In the genomic region with DNA sequence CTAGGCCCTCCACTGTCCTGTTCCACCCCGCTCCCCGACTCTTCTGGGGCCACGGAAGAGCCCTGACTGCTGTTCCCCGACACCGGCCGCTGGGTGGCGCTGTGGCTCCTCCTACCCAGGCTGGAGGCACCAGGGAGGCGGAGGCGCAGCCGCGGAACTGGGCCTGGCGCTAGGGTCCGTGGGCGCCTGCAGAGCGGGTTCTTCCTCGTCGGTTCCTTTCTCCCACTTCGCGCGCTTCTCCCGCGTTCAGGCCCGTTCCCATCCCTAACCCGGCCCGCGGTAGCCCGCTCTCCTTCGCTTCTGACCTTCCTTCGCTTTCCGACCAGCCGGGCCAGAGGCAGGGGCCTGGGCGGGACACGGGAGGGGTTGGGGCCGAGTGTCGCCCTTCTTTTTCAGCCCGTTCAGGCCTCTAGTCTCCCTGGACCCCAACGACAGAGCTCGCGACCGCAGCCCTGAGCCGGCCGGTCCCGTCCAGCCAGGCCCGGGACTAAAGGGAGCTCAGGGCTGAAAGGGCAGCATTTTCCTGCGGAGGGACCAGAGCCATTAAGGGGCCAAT, we compare ENCODE assay signal across 8 cellular contexts. TPM values are rescaled to one million over a fixed set of nuclear protein-coding genes. Genes with fewer than 3 reads are reported as not detected.
DNase-seq lines count a peak whose midpoint lies in the region; ATAC-seq and TF ChIP-seq lines count a peak whose summit lies in the region.

No MANE protein-coding gene starts in this region.

- H3K27me3 Mint-ChIP-seq in activated naive CD8-positive, alpha-beta T cell treated with anti-CD3 and anti-CD28 coated beads, Interleukin-2, amount 50 U/mL, for 24 hours = peaks cover 2% of the 10 kb centered on the region

- no peaks in the 10 kb centered on the region for H3K36me3 Mint-ChIP-seq in activated naive CD8-positive, alpha-beta T cell treated with anti-CD3 and anti-CD28 coated beads, Interleukin-2, amount 50 U/mL, for 24 hours (ENCODE audit: low read depth)

- no peak for TF ChIP-seq POLR2A in uterus (IDR thresholded peaks at IDR 0.05)

- TF ChIP-seq CTCF in left ventricle myocardium inferior (IDR thresholded peaks at IDR 0.05; ENCODE audit: borderline replicate concordance) (peak; percentile 82), uterus (IDR thresholded peaks at IDR 0.05) (peak; percentile 56 to 83 (median 73))

- H3K4me1 ChIP-seq in left ventricle myocardium inferior = peaks cover 20% of the 10 kb centered on the region
- no peaks in the 10 kb centered on the region for H3K4me1 ChIP-seq in uterus

- H3K4me3 Mint-ChIP-seq in activated naive CD8-positive, alpha-beta T cell treated with anti-CD3 and anti-CD28 coated beads, Interleukin-2, amount 50 U/mL, for 24 hours = peak overlapping the region; percentile 8

- H3K4me1 Mint-ChIP-seq in activated naive CD8-positive, alpha-beta T cell treated with anti-CD3 and anti-CD28 coated beads, Interleukin-2, amount 50 U/mL, for 24 hours = peaks cover 13% of the 10 kb centered on the region

- peak; percentile 82 for ATAC-seq in GM18907 (IDR thresholded peaks at IDR 0.05; ENCODE audit: unreplicated experiment)
- peak; percentile 80 for ATAC-seq in HG03439 (IDR thresholded peaks at IDR 0.05; ENCODE audit: unreplicated experiment)
- ATAC-seq in activated naive CD8-positive, alpha-beta T cell treated with anti-CD3 and anti-CD28 coated beads, Interleukin-2, amount 50 U/mL, for 24 hours = peak; percentile 79

- H3K27me3 ChIP-seq in left ventricle myocardium inferior (ENCODE audit: low read depth) = no peaks in the 10 kb centered on the region
- no peaks in the 10 kb centered on the region for H3K27me3 ChIP-seq in uterus

- DNase-seq in AG08395 (ENCODE audit: low spot score) (peak; percentile 73), SKM-1 treated with dmso at 0.1 percent for 144 hours (lab: John Stamatoyannopoulos, UW; ENCODE audit: unreplicated experiment) (peak; percentile 14), left ventricle myocardium inferior (peak; percentile 69), renal cortical epithelial cell (ENCODE audit: low read depth) (peak; percentile 7), uterus (peak; percentile 61 to 75)
- peak; percentile 78 for DNase-seq in activated naive CD8-positive, alpha-beta T cell treated with anti-CD3 and anti-CD28 coated beads, Interleukin-2, amount 50 U/mL, for 24 hours

- H3K9me3 Mint-ChIP-seq in activated naive CD8-positive, alpha-beta T cell treated with anti-CD3 and anti-CD28 coated beads, Interleukin-2, amount 50 U/mL, for 24 hours = no peaks in the 10 kb centered on the region

- no peaks in the 10 kb centered on the region for H3K36me3 ChIP-seq in left ventricle myocardium inferior
- no peaks in the 10 kb centered on the region for H3K36me3 ChIP-seq in uterus

- H3K27ac ChIP-seq in left ventricle myocardium inferior (replicated peaks) (no peak overlapping the region), uterus (no peak overlapping the region)

- intact Hi-C loops in left ventricle myocardium inferior (cut with micrococcal nuclease) (loop anchor here (2.0 to 5.0 kb wide), 2 partner anchors 492 to 559 kb away; no protein-coding TSS in a partner anchor), uterus (cut with DNase I; ENCODE audit: low total_unique reads) (no loop called here)

- no peaks in the 10 kb centered on the region for H3K9me3 ChIP-seq in left ventricle myocardium inferior (replicated peaks)
- no peaks in the 10 kb centered on the region for H3K9me3 ChIP-seq in uterus

- peak overlapping the region; percentile 64 for H3K4me3 ChIP-seq in left ventricle myocardium inferior
- peak overlapping the region in 1 of 2 donors; percentile 31 for H3K4me3 ChIP-seq in uterus

- H3K27ac Mint-ChIP-seq in activated naive CD8-positive, alpha-beta T cell treated with anti-CD3 and anti-CD28 coated beads, Interleukin-2, amount 50 U/mL, for 24 hours = no peak overlapping the region

RNA-seq across cellular contexts. Expression of gene NALF2, which starts 34.3 kb away (rescaled TPM):
- 26.1 TPM for total RNA-seq in left ventricle myocardium inferior
- total RNA-seq in renal cortical epithelial cell = 0.69 and 0.89 TPM in 2 replicates
- under 1 TPM in 2 of 4 donors, not detected in 2; 0.35 to 0.58 TPM for total RNA-seq in uterus

Comparison
In these comparisons a context has a peak if more than half of its experiments do, and no peak if none do; other contexts are left out.
1. DNase-seq: peak in every context shown above with its lines; median percentile 78 in activated naive CD8-positive, alpha-beta T cell treated with anti-CD3 and anti-CD28 coated beads, Interleukin-2, amount 50 U/mL, for 24 hours; 73 in AG08395; 69 in left ventricle myocardium inferior; 68 in uterus; 14 in SKM-1 treated with dmso at 0.1 percent for 144 hours; 7 in renal cortical epithelial cell.
2. RNA of gene NALF2, which starts 34.3 kb away (total RNA-seq): 26.1 TPM in left ventricle myocardium inferior (single experiment); 0.69 to 0.89 TPM in renal cortical epithelial cell and 0.35 to 0.58 TPM in uterus; every median in the first group is over 10 times any median in the second.
3. Peak in every context shown above with its lines, with median percentiles within 50 percentile points of each other: ATAC-seq.